Comparison of ENCODE assay signal across 8 cellular contexts in the genomic region with DNA sequence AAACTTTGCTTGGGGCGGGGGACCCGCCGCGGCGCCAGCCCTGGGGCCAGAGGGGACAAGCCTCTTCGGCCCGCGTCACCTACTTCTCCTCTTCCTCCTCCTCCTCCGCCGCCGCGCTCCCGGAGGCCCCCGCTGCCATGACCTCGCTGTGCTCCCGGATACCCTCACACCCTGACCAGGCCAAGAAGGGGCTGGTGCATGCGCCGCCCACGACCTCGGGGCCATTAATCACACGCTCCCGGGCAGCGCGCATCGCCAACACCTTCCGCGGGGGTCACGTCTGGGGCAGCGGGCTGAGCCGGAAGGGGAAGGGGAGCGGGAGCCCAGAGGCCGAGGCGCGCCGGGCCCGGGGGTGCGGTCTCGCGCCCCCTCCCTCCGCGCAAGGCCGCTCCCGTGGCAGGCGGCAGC. TPM values are rescaled to one million over a fixed set of nuclear protein-coding genes. Genes with fewer than 3 reads are reported as not detected.
A peak's percentile ranks its signal among the peaks of the same experiment; 100 is the strongest.
DNase-seq lines count a peak whose midpoint lies in the region; ATAC-seq lines count a peak whose summit lies in the region.

No MANE protein-coding gene starts in this region.

- intact Hi-C loops in right cardiac atrium (cut with DNase I) = no loop called here

- no peaks in the 10 kb centered on the region for H3K36me3 ChIP-seq in skeletal muscle satellite cell (ENCODE audit: insufficient read depth, low read length)

- peaks cover 2% of the 10 kb centered on the region for H3K4me1 ChIP-seq in right cardiac atrium (ENCODE audit: control insufficient read depth, insufficient read depth, low read length)
- peaks cover 5% of the 10 kb centered on the region for H3K4me1 ChIP-seq in skeletal muscle satellite cell (ENCODE audit: control insufficient read depth, insufficient read depth, low read length)

- no peaks in the 10 kb centered on the region for H3K9me3 Mint-ChIP-seq in activated T-cell treated with anti-CD3 and anti-CD28 coated beads, Interleukin-2, amount 50 U/mL, for 4 hours

- peak; percentile 22 to 49 for ATAC-seq in activated T-cell treated with anti-CD3 and anti-CD28 coated beads, Interleukin-2, amount 50 U/mL, for 4 hours
- ATAC-seq in HG03039 (IDR thresholded peaks at IDR 0.05; ENCODE audit: unreplicated experiment) (peak; percentile 29), right cardiac atrium (peak; percentile 42 to 75)

- WGBS in right cardiac atrium = under 1% methylated on average over 44 of the region's 44 CpGs

- H3K27me3 ChIP-seq in right cardiac atrium (ENCODE audit: control insufficient read depth, insufficient read depth) = no peaks in the 10 kb centered on the region
- H3K27me3 ChIP-seq in skeletal muscle satellite cell (ENCODE audit: control insufficient read depth, insufficient read depth, low read length) = peaks cover 42% of the 10 kb centered on the region

- H3K9me3 ChIP-seq in right cardiac atrium (ENCODE audit: control insufficient read depth, low read length) (no peaks in the 10 kb centered on the region), skeletal muscle satellite cell (replicated peaks; ENCODE audit: low read length) (no peaks in the 10 kb centered on the region)

- peak overlapping the region; percentile 62 for H3K4me3 ChIP-seq in right cardiac atrium (ENCODE audit: low read length)
- H3K4me3 ChIP-seq in skeletal muscle satellite cell (ENCODE audit: low read length) = peak overlapping the region; percentile 87

- H3K4me3 Mint-ChIP-seq in activated T-cell treated with anti-CD3 and anti-CD28 coated beads, Interleukin-2, amount 50 U/mL, for 4 hours = peak overlapping the region; percentile 65

- peak overlapping the region; percentile 92 for H3K4me2 ChIP-seq in skeletal muscle satellite cell (ENCODE audit: low read length)

- H3K9ac ChIP-seq in skeletal muscle satellite cell (ENCODE audit: low read depth, low read length) = peak overlapping the region; percentile 81

- no peaks in the 10 kb centered on the region for H3K36me3 Mint-ChIP-seq in activated T-cell treated with anti-CD3 and anti-CD28 coated beads, Interleukin-2, amount 50 U/mL, for 4 hours (ENCODE audit: insufficient read depth)

- H3K27me3 Mint-ChIP-seq in activated T-cell treated with anti-CD3 and anti-CD28 coated beads, Interleukin-2, amount 50 U/mL, for 4 hours (ENCODE audit: low read depth) = peaks cover 68% of the 10 kb centered on the region

- H3K4me1 Mint-ChIP-seq in activated T-cell treated with anti-CD3 and anti-CD28 coated beads, Interleukin-2, amount 50 U/mL, for 4 hours (ENCODE audit: low read depth) = peaks cover 15% of the 10 kb centered on the region

- no peak for DNase-seq in activated T-cell treated with anti-CD3 and anti-CD28 coated beads, Interleukin-2, amount 50 U/mL, for 4 hours
- no peak for DNase-seq in activated T-cell treated with anti-CD3 and anti-CD28 coated beads for 4 hours
- DNase-seq in activated T-cell treated with anti-CD3 and anti-CD28 coated beads, Interleukin-2, amount 50 U/mL, for 48 hours = peak; percentile 31 to 36
- peak; percentile 38 to 66 (median 55) for DNase-seq in right cardiac atrium
- DNase-seq in H4 (ENCODE audit: low spot score) = no peak
- no peak for DNase-seq in NCI-H446 (lab: John Stamatoyannopoulos, UW)

- H3K27ac ChIP-seq in right cardiac atrium (ENCODE audit: low read length) = no peak overlapping the region

RNA-seq across cellular contexts. Expression of gene CNR1, which starts 0.3 kb away (rescaled TPM):
- total RNA-seq in activated T-cell treated with anti-CD3 and anti-CD28 coated beads, Interleukin-2, amount 50 U/mL, for 4 hours = under 1 TPM; 0.10 to 0.63 (median 0.16) TPM
- total RNA-seq in right cardiac atrium = 1 to 10 TPM in 1 of 4 donors, under 1 TPM in 3; 0.40 to 1.1 (median 0.64) TPM
- polyA plus RNA-seq in right cardiac atrium = 0.41 TPM
- 10.6 and 12.9 TPM in 2 replicates for total RNA-seq in skeletal muscle satellite cell (2012; rRNA removed)
- 0.74 and 0.87 TPM in 2 replicates for total RNA-seq in H4 (2014; rRNA removed; shearing (Covaris generic))

Comparison
In these comparisons a context has a peak if more than half of its experiments do, and no peak if none do; other contexts are left out.
1. DNase-seq: peak in activated T-cell treated with anti-CD3 and anti-CD28 coated beads, Interleukin-2, amount 50 U/mL, for 48 hours (2 of 2) and right cardiac atrium (3 of 3); none in activated T-cell treated with anti-CD3 and anti-CD28 coated beads, Interleukin-2, amount 50 U/mL, for 4 hours (single experiment), activated T-cell treated with anti-CD3 and anti-CD28 coated beads for 4 hours (single experiment), H4 (single experiment) and NCI-H446 (0 of 2).
2. Peak in every context shown above with its lines, with median percentiles within 50 percentile points of each other: ATAC-seq.